8 cellular contexts compared by ENCODE assay signal in the genomic region with DNA sequence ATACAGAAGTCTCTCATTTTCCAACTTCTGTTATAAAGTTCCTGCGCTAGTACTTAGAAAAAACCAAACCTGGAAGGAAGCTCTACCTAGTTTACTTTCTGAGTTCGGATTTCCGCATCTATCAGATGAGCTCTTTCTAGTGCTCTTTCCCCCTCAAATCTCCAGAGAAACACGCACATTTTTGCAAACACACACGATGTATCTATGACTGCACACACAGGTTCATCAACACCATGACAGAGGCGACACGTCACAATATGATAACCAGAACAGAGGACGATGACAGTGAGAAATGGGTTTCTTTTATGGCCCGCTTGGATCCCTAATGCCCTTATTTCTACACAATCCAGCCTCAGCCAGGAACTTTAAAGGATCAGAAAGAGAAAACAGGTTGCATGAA. TPM values are rescaled to one million over a fixed set of nuclear protein-coding genes. Genes with fewer than 3 reads are reported as not detected.
DNase-seq lines count a peak whose midpoint lies in the region; ATAC-seq and TF ChIP-seq lines count a peak whose summit lies in the region.

No MANE protein-coding gene starts in this region.

- TF ChIP-seq CTCF in gastroesophageal sphincter (IDR thresholded peaks at IDR 0.05) (no peak), sigmoid colon (IDR thresholded peaks at IDR 0.05) (no peak)

- intact Hi-C loops in CD4-positive, alpha-beta memory T cell (cut with micrococcal nuclease) = loop anchor here (1.0 to 2.0 kb wide), 4 partner anchors 9 to 86 kb away; no protein-coding TSS in a partner anchor
- intact Hi-C loops in sigmoid colon (cut with DNase I) = no loop called here

- peak overlapping the region; percentile 83 to 97 (median 95) for H3K27ac Mint-ChIP-seq in CD4-positive, alpha-beta memory T cell

- H3K27me3 ChIP-seq in CD4-positive, alpha-beta memory T cell (ENCODE audit: insufficient read depth, low read length) = no peaks in the 10 kb centered on the region
- H3K27me3 ChIP-seq in gastroesophageal sphincter (peaks cover 4% of the 10 kb centered on the region), sigmoid colon (no peaks in the 10 kb centered on the region)

- TF ChIP-seq EP300 in gastroesophageal sphincter (IDR thresholded peaks at IDR 0.05) = no peak
- TF ChIP-seq EP300 in sigmoid colon (IDR thresholded peaks at IDR 0.05) = no peak

- peak overlapping the region; percentile 49 to 56 for H3K4me3 ChIP-seq in CD4-positive, alpha-beta memory T cell (ENCODE audit: low read length in 2 of 2)
- H3K4me3 ChIP-seq in gastroesophageal sphincter (peak overlapping the region; percentile 41 to 53), sigmoid colon (peak overlapping the region; percentile 38 to 53 (median 46))

- no peaks in the 10 kb centered on the region for H3K9me3 Mint-ChIP-seq in CD4-positive, alpha-beta memory T cell

- H3K9me3 ChIP-seq in CD4-positive, alpha-beta memory T cell (ENCODE audit: control insufficient read depth in 1 of 2, low read length in 2 of 2) = no peaks in the 10 kb centered on the region
- H3K9me3 ChIP-seq in gastroesophageal sphincter = peaks cover 0 to 6% (median 0%) of the 10 kb centered on the region in 3 donors
- no peaks in the 10 kb centered on the region for H3K9me3 ChIP-seq in sigmoid colon

- ATAC-seq in GM19467 (IDR thresholded peaks at IDR 0.05; ENCODE audit: unreplicated experiment) = peak; percentile 13
- ATAC-seq in gastroesophageal sphincter = peak; percentile 40
- no peak for ATAC-seq in HG02970 (IDR thresholded peaks at IDR 0.05; ENCODE audit: low FRiP score, unreplicated experiment)

- DNase-seq in CD4-positive, alpha-beta memory T cell = peak; percentile 54 to 84 (median 74)
- peak; percentile 10 for DNase-seq in NCI-H1105 (lab: John Stamatoyannopoulos, UW)
- peak; percentile 33 for DNase-seq in activated CD8-positive, alpha-beta memory T cell treated with anti-CD3 and anti-CD28 coated beads, Interleukin-2, amount 50 U/mL, for 4 hours
- DNase-seq in sigmoid colon = no peak
- DNase-seq in H4 (ENCODE audit: low spot score) = no peak

- H3K36me3 ChIP-seq in CD4-positive, alpha-beta memory T cell (ENCODE audit: insufficient read depth, low read length) = no peaks in the 10 kb centered on the region
- H3K36me3 ChIP-seq in gastroesophageal sphincter (no peaks in the 10 kb centered on the region), sigmoid colon (no peaks in the 10 kb centered on the region)

- POLR2A ChIA-PET in CD4-positive, alpha-beta memory T cell (lab: Charles Lee; ENCODE audit: partially characterized antibody) = interaction anchor here (1.0 to 2.0 kb wide), 15 partner anchors 9 to 110 kb away, joined by 3 to 29 read pairs (median 7); a partner anchor contains a TSS

- TF ChIP-seq POLR2A in gastroesophageal sphincter (IDR thresholded peaks at IDR 0.05) (no peak), sigmoid colon (IDR thresholded peaks at IDR 0.05) (no peak)

- peak overlapping the region; percentile 75 for H3K27ac ChIP-seq in CD4-positive, alpha-beta memory T cell (ENCODE audit: low read depth, low read length)
- no peak overlapping the region for H3K27ac ChIP-seq in gastroesophageal sphincter
- H3K27ac ChIP-seq in sigmoid colon = peak overlapping the region in 1 of 4 donors; percentile 32

- H3K36me3 Mint-ChIP-seq in CD4-positive, alpha-beta memory T cell = peaks cover 0 to 3% of the 10 kb centered on the region in 2 donors

- H3K4me1 Mint-ChIP-seq in CD4-positive, alpha-beta memory T cell = peaks cover 9 to 30% (median 18%) of the 10 kb centered on the region in 4 donors

- CTCF ChIA-PET in CD4-positive, alpha-beta memory T cell (lab: Charles Lee; ENCODE audit: partially characterized antibody) = interaction anchor here (0.6 to 1.9 kb wide), 12 partner anchors 8 to 110 kb away, joined by 3 to 12 read pairs (median 6); a partner anchor contains a TSS

- peaks cover 18% of the 10 kb centered on the region for H3K4me1 ChIP-seq in CD4-positive, alpha-beta memory T cell (ENCODE audit: insufficient read depth, low read length)
- H3K4me1 ChIP-seq in gastroesophageal sphincter = peaks cover 0 to 13% (median 4%) of the 10 kb centered on the region in 3 donors
- H3K4me1 ChIP-seq in sigmoid colon = peaks cover 0 to 17% (median 6%) of the 10 kb centered on the region in 4 donors

- 8 to 9% methylated on average over 7 to 9 of the region's 9 CpGs for WGBS in gastroesophageal sphincter (ENCODE audit: low coverage in 1 of 2), 2 donors
- 4 to 5% methylated on average over 9 of the region's 9 CpGs for WGBS in sigmoid colon, 2 donors

- H3K4me3 Mint-ChIP-seq in CD4-positive, alpha-beta memory T cell = peak overlapping the region; percentile 85 to 97 (median 93)

- no peaks in the 10 kb centered on the region for H3K27me3 Mint-ChIP-seq in CD4-positive, alpha-beta memory T cell

RNA-seq across cellular contexts. Expression of a gene that starts 0.6 kb away (rescaled TPM):
- total RNA-seq in CD4-positive, alpha-beta memory T cell = under 1 TPM; 0.49 to 0.75 TPM
- polyA plus RNA-seq in CD4-positive, alpha-beta memory T cell = under 1 TPM; 0.41 to 0.57 TPM
- total RNA-seq in gastroesophageal sphincter (not detected), sigmoid colon (not detected)
- not detected for polyA plus RNA-seq in sigmoid colon
- total RNA-seq in H4 (2014; rRNA removed; shearing (Covaris generic)) = 0.10 TPM in 1 of 2 replicates, not detected in the other

RNA-seq across cellular contexts. Expression of a gene that starts 29.1 kb away (rescaled TPM):
- 100 to 1,000 TPM; 466 to 497 TPM for total RNA-seq in CD4-positive, alpha-beta memory T cell
- polyA plus RNA-seq in CD4-positive, alpha-beta memory T cell = 1,000 to 10,000 TPM; 1,169 to 1,658 TPM
- total RNA-seq in gastroesophageal sphincter (10 to 100 TPM in 3 of 4 donors, 1 to 10 TPM in 1; 9.0 to 48.9 (median 27.8) TPM), sigmoid colon (10 to 100 TPM in 3 of 4 donors, 1 to 10 TPM in 1; 10.0 to 42.6 (median 29.8) TPM)
- 100 to 1,000 TPM in 1 of 3 donors, 10 to 100 TPM in 2; 13.4 to 112 (median 15.6) TPM for polyA plus RNA-seq in sigmoid colon
- total RNA-seq in H4 (2014; rRNA removed; shearing (Covaris generic)) = 66.6 and 77.8 TPM in 2 replicates

Comparison
In these comparisons a context has a peak if more than half of its experiments do, and no peak if none do; other contexts are left out.
1. DNase-seq: peak in CD4-positive, alpha-beta memory T cell (5 of 5), NCI-H1105 (single experiment) and activated CD8-positive, alpha-beta memory T cell treated with anti-CD3 and anti-CD28 coated beads, Interleukin-2, amount 50 U/mL, for 4 hours (single experiment); none in sigmoid colon (single experiment) and H4 (single experiment).
2. Peak in every context shown above with its lines, with median percentiles within 50 percentile points of each other: H3K4me3 ChIP-seq.